ENCODE assay signal across 18 cellular contexts in genomic region chr16:86314402-86315025, GRCh38.
"Had no signal": no experiment of that assay in that cellular context is flagged by ENCODE, and none has a peak within 500 bp of the region (broad histone marks: within the 10 kb centered on the region; RNA-seq: fewer than 3 reads in every experiment).

No MANE protein-coding gene starts in this region.

- H3K27me3 ChIP-seq: thyroid gland, vagina had no signal

- H3K27ac ChIP-seq: coronary artery, heart left ventricle, skin epidermis, suprapubic skin, thyroid gland, vagina had no signal

- H3K9me3 Mint-ChIP-seq: endodermal cell; natural killer cell treated with Interleukin-12 subunit alpha and Interleukin-12 subunit beta and Interleukin-15 and Interleukin-18, amount 100 ng/mL, for 72 hours; type B pancreatic cell had no signal

- H3K4me1 ChIP-seq: heart left ventricle, suprapubic skin, thyroid gland, vagina had no signal

- DNase-seq: effector CD4-positive, alpha-beta T cell; endodermal cell; erythroblast; heart left ventricle; hypothalamus; kidney glomerular epithelial cell; mammary epithelial cell; midbrain; stimulated activated CD4-positive, alpha-beta T cell treated with anti-CD3 and anti-CD28 coated beads, Interleukin-2, amount 100 ng/mL, for 24 hours; stimulated activated naive CD4-positive, alpha-beta T cell; thyroid gland had no signal

- H3K27ac Mint-ChIP-seq: endodermal cell; natural killer cell treated with Interleukin-12 subunit alpha and Interleukin-12 subunit beta and Interleukin-15 and Interleukin-18, amount 100 ng/mL, for 72 hours; type B pancreatic cell had no signal

- H3K36me3 ChIP-seq: heart left ventricle, suprapubic skin, thyroid gland, vagina had no signal

- H3K9me3 ChIP-seq: heart left ventricle, suprapubic skin, thyroid gland, vagina had no signal

- H3K4me3 Mint-ChIP-seq: endodermal cell; natural killer cell treated with Interleukin-12 subunit alpha and Interleukin-12 subunit beta and Interleukin-15 and Interleukin-18, amount 100 ng/mL, for 72 hours; type B pancreatic cell had no signal

- H3K4me3 ChIP-seq: coronary artery, heart left ventricle, skin epidermis, suprapubic skin, thyroid gland, vagina had no signal

- ATAC-seq: sciatic nerve had no signal

- H3K36me3 Mint-ChIP-seq: natural killer cell treated with Interleukin-12 subunit alpha and Interleukin-12 subunit beta and Interleukin-15 and Interleukin-18, amount 100 ng/mL, for 72 hours; type B pancreatic cell had no signal
